In the genomic region with DNA sequence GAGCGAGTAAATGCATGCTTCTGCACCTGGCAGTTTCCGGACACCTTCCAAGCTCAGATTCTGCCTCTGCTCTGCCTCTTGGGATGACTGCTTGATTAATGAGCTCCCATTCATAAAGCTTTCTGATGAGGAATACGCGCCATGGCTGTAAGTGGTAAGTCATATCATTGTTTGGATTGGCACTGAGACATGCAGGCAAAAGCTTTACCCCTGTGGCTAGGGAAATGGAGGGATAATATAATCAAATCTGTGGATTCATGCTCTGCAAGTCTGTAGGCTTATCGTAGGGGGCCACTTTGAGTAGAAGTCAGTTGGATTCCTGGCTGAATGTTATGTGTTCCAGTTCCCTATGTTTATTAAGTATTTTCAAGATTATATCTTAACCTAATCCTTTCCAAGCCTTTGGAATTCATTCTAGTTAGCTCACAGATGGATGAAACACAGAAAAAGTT, we compare ENCODE assay signal across 13 cellular contexts.
DNase-seq lines count a peak whose midpoint lies in the region; ATAC-seq and TF ChIP-seq lines count a peak whose summit lies in the region.
"Had no signal": no experiment of that assay in that cellular context is flagged by ENCODE, and none has a peak within 500 bp of the region (broad histone marks: within the 10 kb centered on the region; RNA-seq: fewer than 3 reads in every experiment).

No MANE protein-coding gene starts in this region.

- peak; percentile 48 for DNase-seq in NCI-H2171 treated with DMSO at 0.1 percent for 48 hours (lab: John Stamatoyannopoulos, UW)
- no peak for DNase-seq in NCI-H2171 (lab: John Stamatoyannopoulos, UW)
- peak; percentile 23 to 59 for DNase-seq in NCI-H446 (lab: John Stamatoyannopoulos, UW)
- peak; percentile 59 for DNase-seq in astrocyte of the spinal cord (ENCODE audit: low read depth, low spot score)
- no peak for DNase-seq in mucosa of gallbladder (ENCODE audit: low spot score)
- DNase-seq: activated T-cell treated with anti-CD3 and anti-CD28 coated beads for 4 hours; CD8-positive, alpha-beta T cell; NK-92 treated with Interleukin-12 subunit alpha and Interleukin-12 subunit beta, amount 100 ng/mL, for 24 hours; pancreas had no signal

- no peak overlapping the region for H3K4me3 ChIP-seq in astrocyte of the spinal cord (ENCODE audit: low read depth, low read length)
- H3K4me3 ChIP-seq: coronary artery, pancreas had no signal

- in situ Hi-C loops in astrocyte of the spinal cord (cut with HindIII; ENCODE audit: low sequenced_read_pairs), result no loop called here

- ATAC-seq in HG02571 (IDR thresholded peaks at IDR 0.05; ENCODE audit: unreplicated experiment) (no peak), HG03045 (IDR thresholded peaks at IDR 0.05; ENCODE audit: unreplicated experiment) (no peak), HG03097 (IDR thresholded peaks at IDR 0.05; ENCODE audit: low FRiP score, unreplicated experiment) (no peak)
- ATAC-seq: CD8-positive, alpha-beta T cell; pancreas had no signal

- TF ChIP-seq CTCF in astrocyte of the spinal cord (IDR thresholded peaks at IDR 0.05; ENCODE audit: low read depth, low read length), result no peak

Comparison
In these comparisons a context has a peak if more than half of its experiments do, and no peak if none do; other contexts are left out.
1. DNase-seq: peak in NCI-H2171 treated with DMSO at 0.1 percent for 48 hours (single experiment), NCI-H446 (2 of 2) and astrocyte of the spinal cord (single experiment); none in NCI-H2171 (single experiment) and mucosa of gallbladder (single experiment).